Comparison of ENCODE assay signal across 7 cellular contexts in genomic region chrX:119236599-119237525, GRCh38. TPM values are rescaled to one million over a fixed set of nuclear protein-coding genes. Genes with fewer than 3 reads are reported as not detected.
DNase-seq lines count a peak whose midpoint lies in the region; ATAC-seq and TF ChIP-seq lines count a peak whose summit lies in the region.

No MANE protein-coding gene starts in this region.

- H3K27ac ChIP-seq in OCI-LY3 (ENCODE audit: low read length), result peak overlapping the region; percentile 56

- H3K9me3 ChIP-seq in OCI-LY3 (ENCODE audit: insufficient read depth, low read length), result no peaks in the 10 kb centered on the region

- DNase-seq in activated naive CD4-positive, alpha-beta T cell (lab: John Stamatoyannopoulos, UW), result peak in 3 of 4 experiments; percentile 2 to 27 (median 19)
- DNase-seq in germinal center (ENCODE audit: low spot score) (peak; percentile 5), omental fat pad (ENCODE audit: low spot score) (no peak), GM20000 (ENCODE audit: low spot score) (no peak)

- peak overlapping the region; percentile 97 for H3K4me3 ChIP-seq in OCI-LY3 (ENCODE audit: low read length)

- H4K20me1 ChIP-seq in OCI-LY3 (ENCODE audit: insufficient read depth, low read length), result peaks cover 17% of the 10 kb centered on the region

- H3K4me2 ChIP-seq in OCI-LY3 (ENCODE audit: low read length), result peak overlapping the region; percentile 90

- peak overlapping the region; percentile 88 for H2AFZ ChIP-seq in OCI-LY3 (ENCODE audit: low read depth, low read length)

- H3K9ac ChIP-seq in OCI-LY3 (ENCODE audit: low read length), result peak overlapping the region; percentile 93

- H3K36me3 ChIP-seq in OCI-LY3 (replicated peaks; ENCODE audit: low read depth, low read length), result peaks cover 18% of the 10 kb centered on the region

- H3K27me3 ChIP-seq in OCI-LY3 (ENCODE audit: low read depth, low read length), result peaks cover 22% of the 10 kb centered on the region

- ATAC-seq in GM18909 (IDR thresholded peaks at IDR 0.05; ENCODE audit: poor library complexity, unreplicated experiment) (peak; percentile 28), HG02938 (IDR thresholded peaks at IDR 0.05; ENCODE audit: unreplicated experiment) (peak; percentile 20), omental fat pad (ENCODE audit: low FRiP score) (peak; percentile 52)

- H3K79me2 ChIP-seq in OCI-LY3 (ENCODE audit: low read length), result peaks cover 40% of the 10 kb centered on the region

- no peak for TF ChIP-seq CTCF in OCI-LY3 (IDR thresholded peaks at IDR 0.05; ENCODE audit: low read depth, low read length)
- no peak for TF ChIP-seq CTCF in omental fat pad (IDR thresholded peaks at IDR 0.05)
- TF ChIP-seq CTCF in GM20000 (IDR thresholded peaks at IDR 0.05; ENCODE audit: extremely low read depth, missing control alignments), result no peak

- peaks cover 12% of the 10 kb centered on the region for H3K4me1 ChIP-seq in OCI-LY3 (ENCODE audit: low read length)

RNA-seq across cellular contexts. Expression of gene PGRMC1, which starts 0.8 kb away (rescaled TPM):
- 100 to 1,000 TPM; 130 to 296 (median 178) TPM for total RNA-seq in omental fat pad

Comparison
In these comparisons a context has a peak if more than half of its experiments do, and no peak if none do; other contexts are left out.
1. DNase-seq: peak in activated naive CD4-positive, alpha-beta T cell (3 of 4) and germinal center (single experiment); none in omental fat pad (single experiment) and GM20000 (single experiment).
2. Peak in every context shown above with its lines, with median percentiles within 50 percentile points of each other: ATAC-seq.